17 cellular contexts compared by ENCODE assay signal in the genomic region with DNA sequence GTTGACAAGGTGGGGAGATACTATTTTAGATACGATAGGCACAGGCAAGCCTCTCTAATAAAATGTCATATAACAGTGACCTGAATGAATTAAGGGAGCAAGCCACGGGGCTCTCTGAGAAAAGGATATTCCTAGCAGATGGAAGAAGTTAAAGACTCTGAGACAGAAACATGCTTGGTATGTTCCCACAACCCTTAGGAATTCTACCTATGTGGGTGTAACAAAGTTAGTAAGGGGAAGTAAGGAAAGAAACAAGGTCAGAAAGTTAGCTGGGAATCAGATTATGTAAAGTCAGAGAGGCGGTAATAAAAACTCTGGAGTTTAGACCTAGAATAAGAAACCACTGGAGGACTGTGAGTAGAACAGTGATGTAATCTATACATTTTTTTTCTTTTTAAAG. TPM values are rescaled to one million over a fixed set of nuclear protein-coding genes. Genes with fewer than 3 reads are reported as not detected.
DNase-seq lines count a peak whose midpoint lies in the region; ATAC-seq and TF ChIP-seq lines count a peak whose summit lies in the region.
"Had no signal": no experiment of that assay in that cellular context is flagged by ENCODE, and none has a peak within 500 bp of the region (broad histone marks: within the 10 kb centered on the region; RNA-seq: fewer than 3 reads in every experiment).

No MANE protein-coding gene starts in this region.

- DNase-seq in AG09309 (ENCODE audit: low read depth) (peak; percentile 55), HuH-7 (ENCODE audit: low spot score) (peak; percentile 2), cardiac fibroblast (ENCODE audit: low read depth in 2 of 2) (peak; percentile 29 to 56), kidney glomerular epithelial cell (lab: John Stamatoyannopoulos, UW) (peak; percentile 36), NOMO-1 treated with dmso at 0.1 percent for 144 hours (lab: John Stamatoyannopoulos, UW; ENCODE audit: unreplicated experiment) (no peak), hepatocyte (ENCODE audit: low spot score) (no peak), GM10266 (ENCODE audit: extremely low spot score) (no peak)
- DNase-seq: activated CD8-positive, alpha-beta T cell treated with anti-CD3 and anti-CD28 coated beads for 36 hours; activated gamma-delta T cell; NCI-H2081 treated with DMSO at 0.1 percent for 48 hours; pancreas; SJCRH30; stimulated activated CD4-positive, alpha-beta T cell treated with anti-CD3 and anti-CD28 coated beads, Interleukin-15, amount 100 ng/mL, for 24 hours had no signal

- no peaks in the 10 kb centered on the region for H3K4me1 ChIP-seq in hepatocyte (ENCODE audit: insufficient read depth)
- H3K4me1 ChIP-seq: pancreas, SJCRH30 had no signal

- WGBS in hepatocyte (ENCODE audit: low lambda C conversion rate, missing lambda C conversion rate): 72% methylated on average over 3 of the region's 3 CpGs

- TF ChIP-seq CTCF in AG09309 (IDR thresholded peaks at IDR 0.05; ENCODE audit: control insufficient read depth, insufficient read depth, low read depth, low read length, missing control alignments) (no peak), cardiac fibroblast (IDR thresholded peaks at IDR 0.05; ENCODE audit: low read depth, low read length) (no peak), hepatocyte (IDR thresholded peaks at IDR 0.05; ENCODE audit: poor library complexity) (no peak), GM10266 (IDR thresholded peaks at IDR 0.05; ENCODE audit: control insufficient read depth, insufficient read depth, low read depth, missing control alignments) (no peak)

- H3K79me2 ChIP-seq in hepatocyte: no peaks in the 10 kb centered on the region

- H4K20me1 ChIP-seq in hepatocyte (ENCODE audit: insufficient read depth, poor library complexity, severe bottlenecking): no peaks in the 10 kb centered on the region

- H3K4me2 ChIP-seq in hepatocyte: no peak overlapping the region

- no peaks in the 10 kb centered on the region for H3K9me3 ChIP-seq in hepatocyte (ENCODE audit: low read depth)
- H3K9me3 ChIP-seq: pancreas, SJCRH30 had no signal

- H3K4me3 ChIP-seq in AG09309 (ENCODE audit: control insufficient read depth, low read depth, low read length): no peak overlapping the region
- no peak overlapping the region for H3K4me3 ChIP-seq in cardiac fibroblast (replicated peaks in 1 of 2; ENCODE audit: low read depth in 2 of 2, low read length in 2 of 2)
- H3K4me3 ChIP-seq in hepatocyte: no peak overlapping the region
- H3K4me3 ChIP-seq: pancreas, SJCRH30 had no signal

- no peak for ATAC-seq in HG03520 (IDR thresholded peaks at IDR 0.05; ENCODE audit: unreplicated experiment)
- ATAC-seq: activated CD8-positive, alpha-beta T cell treated with anti-CD3 and anti-CD28 coated beads for 36 hours; pancreas had no signal

- H3K9me2 ChIP-seq in hepatocyte (replicated peaks; ENCODE audit: insufficient read depth): no peaks in the 10 kb centered on the region

- H3K36me3 ChIP-seq in hepatocyte (replicated peaks; ENCODE audit: insufficient read depth, low read depth): no peaks in the 10 kb centered on the region
- H3K36me3 ChIP-seq: SJCRH30 had no signal

- no peaks in the 10 kb centered on the region for H3K27me3 ChIP-seq in hepatocyte
- H3K27me3 ChIP-seq: pancreas, SJCRH30 had no signal

- no peak overlapping the region for H3K27ac ChIP-seq in hepatocyte
- H3K27ac ChIP-seq: pancreas, SJCRH30 had no signal

- H2AFZ ChIP-seq in hepatocyte: no peak overlapping the region

RNA-seq across cellular contexts. Expression of gene GDPD4, which starts 59.7 kb away (rescaled TPM):
- total RNA-seq in hepatocyte: 0.20 and 0.47 TPM in 2 replicates
- polyA plus RNA-seq in hepatocyte: 0.57 and 1.1 TPM in 2 replicates
- total RNA-seq: activated CD8-positive, alpha-beta T cell treated with anti-CD3 and anti-CD28 coated beads for 36 hours; mononuclear cell; pancreas; SJCRH30; temporal lobe had no signal
- polyA plus RNA-seq: AG04450, pancreas had no signal

Comparison
In these comparisons a context has a peak if more than half of its experiments do, and no peak if none do; other contexts are left out.
1. DNase-seq: peak in AG09309 (single experiment), HuH-7 (single experiment), cardiac fibroblast (2 of 2) and kidney glomerular epithelial cell (single experiment); none in NOMO-1 treated with dmso at 0.1 percent for 144 hours (single experiment), hepatocyte (single experiment) and GM10266 (single experiment).